Comparison of ENCODE assay signal across 1 cellular context in the genomic region with DNA sequence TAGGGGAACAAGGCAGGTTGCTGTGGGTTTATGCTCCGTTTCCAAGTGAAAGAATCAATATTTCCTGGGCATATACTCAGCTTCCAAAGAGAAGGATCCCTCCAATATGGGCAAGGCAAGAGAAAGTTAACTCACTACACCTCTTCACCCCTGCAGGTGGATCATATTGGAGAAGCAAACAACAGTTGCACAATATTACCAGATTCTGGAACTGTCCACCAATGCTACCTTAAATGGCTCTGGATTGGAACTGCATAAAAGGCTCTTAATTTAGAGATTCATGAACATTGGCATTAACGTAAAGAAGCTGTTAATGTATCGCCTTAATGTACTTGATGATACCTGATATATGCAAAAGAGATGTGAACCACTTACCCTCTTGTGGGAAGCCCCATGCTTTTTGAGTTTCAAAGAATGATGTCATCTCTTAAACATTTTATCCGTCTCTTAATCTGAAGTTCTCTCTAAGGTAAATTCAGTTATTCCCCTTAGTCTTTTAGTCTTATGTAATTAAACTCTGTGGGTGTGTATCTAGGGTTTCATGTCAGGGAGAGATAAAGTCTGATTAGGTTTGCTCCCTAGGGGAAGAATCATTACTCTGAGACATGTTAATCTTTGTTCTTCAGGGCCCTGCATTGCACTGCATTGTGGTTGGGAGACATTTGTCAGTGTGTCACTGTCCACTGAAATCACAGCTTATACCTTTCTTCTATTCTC.
A peak's percentile ranks its signal among the peaks of the same experiment; 100 is the strongest.
TF ChIP-seq lines count a peak whose summit lies in the region.

No MANE protein-coding gene starts in this region.

TF ChIP-seq in HEK293, 187 proteins besides CTCF, POLR2A, EP300 and RAD21 (continued from another document):
- TF ChIP-seq ZBTB49 (tag by site-specific recombination; IDR thresholded peaks at IDR 0.05; ENCODE audit: low read depth) (no peak), ZSCAN30 (tag by site-specific recombination; IDR thresholded peaks at IDR 0.05) (peak; percentile 87), ZBTB17 (tag by site-specific recombination; IDR thresholded peaks at IDR 0.05) (peak; percentile 42; the same call in 1 of the 2 replicates), ZFP69B (tag by site-specific recombination; IDR thresholded peaks at IDR 0.05) (peak; percentile 26; the same call in 1 of the 2 replicates), ZNF624 (tag by site-specific recombination; IDR thresholded peaks at IDR 0.05) (no peak), WT1 (tag by site-specific recombination; IDR thresholded peaks at IDR 0.05) (peak; percentile 88), ZNF202 (tag by site-specific recombination; IDR thresholded peaks at IDR 0.05; ENCODE audit: borderline replicate concordance) (no peak), ZSCAN16 (tag by site-specific recombination; IDR thresholded peaks at IDR 0.05) (no peak), OSR2 (tag by site-specific recombination; IDR thresholded peaks at IDR 0.05) (peak; percentile 84), ZIC2 (tag by site-specific recombination; IDR thresholded peaks at IDR 0.05) (no peak; the same call in 1 of the 2 replicates), ZNF639 (tag by site-specific recombination; IDR thresholded peaks at IDR 0.05) (peak; percentile 84), SCRT2 (tag by site-specific recombination; IDR thresholded peaks at IDR 0.05) (no peak), MYNN (tag by site-specific recombination; IDR thresholded peaks at IDR 0.05; ENCODE audit: borderline replicate concordance) (peak; percentile 89), ZNF692 (tag by site-specific recombination; IDR thresholded peaks at IDR 0.05) (peak; percentile 48; the same call in 1 of the 2 replicates), SALL2 (tag by site-specific recombination; IDR thresholded peaks at IDR 0.05; ENCODE audit: borderline replicate concordance) (no peak), SP7 (tag by site-specific recombination; IDR thresholded peaks at IDR 0.05) (peak; percentile 87), ZNF629 (tag by site-specific recombination; IDR thresholded peaks at IDR 0.05) (peak; percentile 85), ZNF701 (tag by site-specific recombination; IDR thresholded peaks at IDR 0.05) (no peak), ZFHX2 (tag by site-specific recombination; conservative IDR thresholded peaks at IDR 0.05) (peak; percentile 25; the same call in 1 of the 2 replicates), ZNF48 (tag by site-specific recombination; IDR thresholded peaks at IDR 0.05) (no peak), ZNF280D (tag by site-specific recombination; IDR thresholded peaks at IDR 0.05) (no peak), ZNF10 (tag by site-specific recombination; IDR thresholded peaks at IDR 0.05) (peak; percentile 83), ZNF391 (tag by site-specific recombination; IDR thresholded peaks at IDR 0.05; ENCODE audit: borderline replicate concordance, low read depth) (peak; percentile 63; the same call in 1 of the 2 replicates), ZNF18 (tag by site-specific recombination; IDR thresholded peaks at IDR 0.05) (peak; percentile 85), BCL11A (tag by site-specific recombination; IDR thresholded peaks at IDR 0.05; ENCODE audit: low read depth) (peak; percentile 92), ZNF2 (tag by site-specific recombination; IDR thresholded peaks at IDR 0.05) (0 out of 2 replicates have a peak, but pooled peaks have one; percentile 24)
- TF ChIP-seq, protein P1, sequence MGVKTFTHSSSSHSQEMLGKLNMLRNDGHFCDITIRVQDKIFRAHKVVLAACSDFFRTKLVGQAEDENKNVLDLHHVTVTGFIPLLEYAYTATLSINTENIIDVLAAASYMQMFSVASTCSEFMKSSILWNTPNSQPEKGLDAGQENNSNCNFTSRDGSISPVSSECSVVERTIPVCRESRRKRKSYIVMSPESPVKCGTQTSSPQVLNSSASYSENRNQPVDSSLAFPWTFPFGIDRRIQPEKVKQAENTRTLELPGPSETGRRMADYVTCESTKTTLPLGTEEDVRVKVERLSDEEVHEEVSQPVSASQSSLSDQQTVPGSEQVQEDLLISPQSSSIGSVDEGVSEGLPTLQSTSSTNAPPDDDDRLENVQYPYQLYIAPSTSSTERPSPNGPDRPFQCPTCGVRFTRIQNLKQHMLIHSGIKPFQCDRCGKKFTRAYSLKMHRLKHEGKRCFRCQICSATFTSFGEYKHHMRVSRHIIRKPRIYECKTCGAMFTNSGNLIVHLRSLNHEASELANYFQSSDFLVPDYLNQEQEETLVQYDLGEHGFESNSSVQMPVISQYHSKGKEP (tag by site-specific recombination; IDR thresholded peaks at IDR 0.05): peak; percentile 63; the same call in 1 of the 2 replicates
- TF ChIP-seq, protein P2, sequence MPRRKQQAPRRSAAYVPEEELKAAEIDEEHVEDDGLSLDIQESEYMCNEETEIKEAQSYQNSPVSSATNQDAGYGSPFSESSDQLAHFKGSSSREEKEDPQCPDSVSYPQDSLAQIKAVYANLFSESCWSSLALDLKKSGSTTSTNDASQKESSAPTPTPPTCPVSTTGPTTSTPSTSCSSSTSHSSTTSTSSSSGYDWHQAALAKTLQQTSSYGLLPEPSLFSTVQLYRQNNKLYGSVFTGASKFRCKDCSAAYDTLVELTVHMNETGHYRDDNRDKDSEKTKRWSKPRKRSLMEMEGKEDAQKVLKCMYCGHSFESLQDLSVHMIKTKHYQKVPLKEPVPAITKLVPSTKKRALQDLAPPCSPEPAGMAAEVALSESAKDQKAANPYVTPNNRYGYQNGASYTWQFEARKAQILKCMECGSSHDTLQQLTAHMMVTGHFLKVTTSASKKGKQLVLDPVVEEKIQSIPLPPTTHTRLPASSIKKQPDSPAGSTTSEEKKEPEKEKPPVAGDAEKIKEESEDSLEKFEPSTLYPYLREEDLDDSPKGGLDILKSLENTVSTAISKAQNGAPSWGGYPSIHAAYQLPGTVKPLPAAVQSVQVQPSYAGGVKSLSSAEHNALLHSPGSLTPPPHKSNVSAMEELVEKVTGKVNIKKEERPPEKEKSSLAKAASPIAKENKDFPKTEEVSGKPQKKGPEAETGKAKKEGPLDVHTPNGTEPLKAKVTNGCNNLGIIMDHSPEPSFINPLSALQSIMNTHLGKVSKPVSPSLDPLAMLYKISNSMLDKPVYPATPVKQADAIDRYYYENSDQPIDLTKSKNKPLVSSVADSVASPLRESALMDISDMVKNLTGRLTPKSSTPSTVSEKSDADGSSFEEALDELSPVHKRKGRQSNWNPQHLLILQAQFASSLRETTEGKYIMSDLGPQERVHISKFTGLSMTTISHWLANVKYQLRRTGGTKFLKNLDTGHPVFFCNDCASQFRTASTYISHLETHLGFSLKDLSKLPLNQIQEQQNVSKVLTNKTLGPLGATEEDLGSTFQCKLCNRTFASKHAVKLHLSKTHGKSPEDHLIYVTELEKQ (tag by site-specific recombination; IDR thresholded peaks at IDR 0.05; ENCODE audit: borderline replicate concordance): peak; percentile 83; the same call in 1 of the 2 replicates
- TF ChIP-seq, protein P3, sequence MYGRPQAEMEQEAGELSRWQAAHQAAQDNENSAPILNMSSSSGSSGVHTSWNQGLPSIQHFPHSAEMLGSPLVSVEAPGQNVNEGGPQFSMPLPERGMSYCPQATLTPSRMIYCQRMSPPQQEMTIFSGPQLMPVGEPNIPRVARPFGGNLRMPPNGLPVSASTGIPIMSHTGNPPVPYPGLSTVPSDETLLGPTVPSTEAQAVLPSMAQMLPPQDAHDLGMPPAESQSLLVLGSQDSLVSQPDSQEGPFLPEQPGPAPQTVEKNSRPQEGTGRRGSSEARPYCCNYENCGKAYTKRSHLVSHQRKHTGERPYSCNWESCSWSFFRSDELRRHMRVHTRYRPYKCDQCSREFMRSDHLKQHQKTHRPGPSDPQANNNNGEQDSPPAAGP (tag by site-specific recombination; IDR thresholded peaks at IDR 0.05): 0 out of 2 replicates have a peak, but pooled peaks have one; percentile 20
